ENCODE assay signal across 1 cellular context in genomic region chr18:64777561-64777960, GRCh38.
A peak's percentile ranks its signal among the peaks of the same experiment; 100 is the strongest.
TF ChIP-seq lines count a peak whose summit lies in the region.

No MANE protein-coding gene starts in this region.

TF ChIP-seq in IMR-90, 13 proteins besides CTCF, POLR2A, EP300 and RAD21:
- TF ChIP-seq RCOR1 (IDR thresholded peaks at IDR 0.05; ENCODE audit: insufficient replicate concordance, low read length) (no peak), MXI1 (IDR thresholded peaks at IDR 0.05; ENCODE audit: borderline replicate concordance, low read depth, low read length) (no peak), CHD1 (IDR thresholded peaks at IDR 0.05; ENCODE audit: low read depth, low read length) (no peak), ELK1 (IDR thresholded peaks at IDR 0.05; ENCODE audit: borderline replicate concordance, low read depth, low read length) (no peak), BHLHE40 (IDR thresholded peaks at IDR 0.05; ENCODE audit: low read depth, low read length) (no peak), CEBPB (IDR thresholded peaks at IDR 0.05; ENCODE audit: low read depth, low read length) (peak; percentile 66)
